1 cellular context compared by ENCODE assay signal in the genomic region with DNA sequence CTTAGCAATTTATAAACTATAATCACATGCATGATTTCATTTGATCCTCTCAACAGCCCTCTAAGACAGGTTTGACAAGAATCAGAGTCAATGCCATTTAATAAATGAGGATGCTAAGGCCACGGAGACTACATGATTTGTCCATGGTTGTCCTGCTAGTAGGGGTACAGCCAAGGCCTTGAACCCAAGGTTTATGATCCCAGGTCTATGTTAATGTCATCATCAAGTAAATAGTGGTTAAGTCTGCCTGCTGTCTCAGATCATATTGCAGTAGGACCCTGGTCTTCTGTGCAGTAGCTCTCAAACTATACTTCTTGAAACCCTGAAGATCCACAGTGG.
TF ChIP-seq lines count a peak whose summit lies in the region.

No MANE protein-coding gene starts in this region.

TF ChIP-seq in SK-N-SH treated with all-trans-retinoic acid at 6 μM for 48 hours, 23 proteins besides CTCF, POLR2A, EP300 and RAD21 (continued from another document):
- TF ChIP-seq, protein P1, sequence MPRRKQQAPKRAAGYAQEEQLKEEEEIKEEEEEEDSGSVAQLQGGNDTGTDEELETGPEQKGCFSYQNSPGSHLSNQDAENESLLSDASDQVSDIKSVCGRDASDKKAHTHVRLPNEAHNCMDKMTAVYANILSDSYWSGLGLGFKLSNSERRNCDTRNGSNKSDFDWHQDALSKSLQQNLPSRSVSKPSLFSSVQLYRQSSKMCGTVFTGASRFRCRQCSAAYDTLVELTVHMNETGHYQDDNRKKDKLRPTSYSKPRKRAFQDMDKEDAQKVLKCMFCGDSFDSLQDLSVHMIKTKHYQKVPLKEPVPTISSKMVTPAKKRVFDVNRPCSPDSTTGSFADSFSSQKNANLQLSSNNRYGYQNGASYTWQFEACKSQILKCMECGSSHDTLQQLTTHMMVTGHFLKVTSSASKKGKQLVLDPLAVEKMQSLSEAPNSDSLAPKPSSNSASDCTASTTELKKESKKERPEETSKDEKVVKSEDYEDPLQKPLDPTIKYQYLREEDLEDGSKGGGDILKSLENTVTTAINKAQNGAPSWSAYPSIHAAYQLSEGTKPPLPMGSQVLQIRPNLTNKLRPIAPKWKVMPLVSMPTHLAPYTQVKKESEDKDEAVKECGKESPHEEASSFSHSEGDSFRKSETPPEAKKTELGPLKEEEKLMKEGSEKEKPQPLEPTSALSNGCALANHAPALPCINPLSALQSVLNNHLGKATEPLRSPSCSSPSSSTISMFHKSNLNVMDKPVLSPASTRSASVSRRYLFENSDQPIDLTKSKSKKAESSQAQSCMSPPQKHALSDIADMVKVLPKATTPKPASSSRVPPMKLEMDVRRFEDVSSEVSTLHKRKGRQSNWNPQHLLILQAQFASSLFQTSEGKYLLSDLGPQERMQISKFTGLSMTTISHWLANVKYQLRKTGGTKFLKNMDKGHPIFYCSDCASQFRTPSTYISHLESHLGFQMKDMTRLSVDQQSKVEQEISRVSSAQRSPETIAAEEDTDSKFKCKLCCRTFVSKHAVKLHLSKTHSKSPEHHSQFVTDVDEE (CRISPR knock-in tag; IDR thresholded peaks at IDR 0.05), result no peak
- no peak for TF ChIP-seq ZNF70 (CRISPR knock-in tag; IDR thresholded peaks at IDR 0.05)
- TF ChIP-seq, protein P2, sequence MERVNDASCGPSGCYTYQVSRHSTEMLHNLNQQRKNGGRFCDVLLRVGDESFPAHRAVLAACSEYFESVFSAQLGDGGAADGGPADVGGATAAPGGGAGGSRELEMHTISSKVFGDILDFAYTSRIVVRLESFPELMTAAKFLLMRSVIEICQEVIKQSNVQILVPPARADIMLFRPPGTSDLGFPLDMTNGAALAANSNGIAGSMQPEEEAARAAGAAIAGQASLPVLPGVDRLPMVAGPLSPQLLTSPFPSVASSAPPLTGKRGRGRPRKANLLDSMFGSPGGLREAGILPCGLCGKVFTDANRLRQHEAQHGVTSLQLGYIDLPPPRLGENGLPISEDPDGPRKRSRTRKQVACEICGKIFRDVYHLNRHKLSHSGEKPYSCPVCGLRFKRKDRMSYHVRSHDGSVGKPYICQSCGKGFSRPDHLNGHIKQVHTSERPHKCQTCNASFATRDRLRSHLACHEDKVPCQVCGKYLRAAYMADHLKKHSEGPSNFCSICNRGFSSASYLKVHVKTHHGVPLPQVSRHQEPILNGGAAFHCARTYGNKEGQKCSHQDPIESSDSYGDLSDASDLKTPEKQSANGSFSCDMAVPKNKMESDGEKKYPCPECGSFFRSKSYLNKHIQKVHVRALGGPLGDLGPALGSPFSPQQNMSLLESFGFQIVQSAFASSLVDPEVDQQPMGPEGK (CRISPR knock-in tag; IDR thresholded peaks at IDR 0.05; ENCODE audit: borderline replicate concordance), result no peak
- TF ChIP-seq, protein P3, sequence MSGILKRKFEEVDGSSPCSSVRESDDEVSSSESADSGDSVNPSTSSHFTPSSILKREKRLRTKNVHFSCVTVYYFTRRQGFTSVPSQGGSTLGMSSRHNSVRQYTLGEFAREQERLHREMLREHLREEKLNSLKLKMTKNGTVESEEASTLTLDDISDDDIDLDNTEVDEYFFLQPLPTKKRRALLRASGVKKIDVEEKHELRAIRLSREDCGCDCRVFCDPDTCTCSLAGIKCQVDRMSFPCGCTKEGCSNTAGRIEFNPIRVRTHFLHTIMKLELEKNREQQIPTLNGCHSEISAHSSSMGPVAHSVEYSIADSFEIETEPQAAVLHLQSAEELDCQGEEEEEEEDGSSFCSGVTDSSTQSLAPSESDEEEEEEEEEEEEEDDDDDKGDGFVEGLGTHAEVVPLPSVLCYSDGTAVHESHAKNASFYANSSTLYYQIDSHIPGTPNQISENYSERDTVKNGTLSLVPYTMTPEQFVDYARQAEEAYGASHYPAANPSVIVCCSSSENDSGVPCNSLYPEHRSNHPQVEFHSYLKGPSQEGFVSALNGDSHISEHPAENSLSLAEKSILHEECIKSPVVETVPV (CRISPR knock-in tag; IDR thresholded peaks at IDR 0.05), result no peak
- TF ChIP-seq TOX (CRISPR knock-in tag; IDR thresholded peaks at IDR 0.05; ENCODE audit: borderline replicate concordance), result no peak
- no peak for TF ChIP-seq ESRRG (CRISPR knock-in tag; IDR thresholded peaks at IDR 0.05)
- TF ChIP-seq ZFP30 (CRISPR knock-in tag; IDR thresholded peaks at IDR 0.05), result no peak
- TF ChIP-seq ZNF565 (CRISPR knock-in tag; conservative IDR thresholded peaks at IDR 0.05; ENCODE audit: low read depth), result no peak
- TF ChIP-seq PPARA (CRISPR knock-in tag; IDR thresholded peaks at IDR 0.05; ENCODE audit: borderline replicate concordance), result no peak
- TF ChIP-seq, protein P4, sequence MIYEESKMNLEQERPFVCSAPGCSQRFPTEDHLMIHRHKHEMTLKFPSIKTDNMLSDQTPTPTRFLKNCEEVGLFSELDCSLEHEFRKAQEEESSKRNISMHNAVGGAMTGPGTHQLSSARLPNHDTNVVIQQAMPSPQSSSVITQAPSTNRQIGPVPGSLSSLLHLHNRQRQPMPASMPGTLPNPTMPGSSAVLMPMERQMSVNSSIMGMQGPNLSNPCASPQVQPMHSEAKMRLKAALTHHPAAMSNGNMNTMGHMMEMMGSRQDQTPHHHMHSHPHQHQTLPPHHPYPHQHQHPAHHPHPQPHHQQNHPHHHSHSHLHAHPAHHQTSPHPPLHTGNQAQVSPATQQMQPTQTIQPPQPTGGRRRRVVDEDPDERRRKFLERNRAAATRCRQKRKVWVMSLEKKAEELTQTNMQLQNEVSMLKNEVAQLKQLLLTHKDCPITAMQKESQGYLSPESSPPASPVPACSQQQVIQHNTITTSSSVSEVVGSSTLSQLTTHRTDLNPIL (CRISPR knock-in tag; IDR thresholded peaks at IDR 0.05; ENCODE audit: low read depth), result no peak
- TF ChIP-seq CSDC2 (CRISPR knock-in tag; IDR thresholded peaks at IDR 0.05), result no peak
- no peak for TF ChIP-seq ZC3H10 (CRISPR knock-in tag; IDR thresholded peaks at IDR 0.05)
